In the genomic region with DNA sequence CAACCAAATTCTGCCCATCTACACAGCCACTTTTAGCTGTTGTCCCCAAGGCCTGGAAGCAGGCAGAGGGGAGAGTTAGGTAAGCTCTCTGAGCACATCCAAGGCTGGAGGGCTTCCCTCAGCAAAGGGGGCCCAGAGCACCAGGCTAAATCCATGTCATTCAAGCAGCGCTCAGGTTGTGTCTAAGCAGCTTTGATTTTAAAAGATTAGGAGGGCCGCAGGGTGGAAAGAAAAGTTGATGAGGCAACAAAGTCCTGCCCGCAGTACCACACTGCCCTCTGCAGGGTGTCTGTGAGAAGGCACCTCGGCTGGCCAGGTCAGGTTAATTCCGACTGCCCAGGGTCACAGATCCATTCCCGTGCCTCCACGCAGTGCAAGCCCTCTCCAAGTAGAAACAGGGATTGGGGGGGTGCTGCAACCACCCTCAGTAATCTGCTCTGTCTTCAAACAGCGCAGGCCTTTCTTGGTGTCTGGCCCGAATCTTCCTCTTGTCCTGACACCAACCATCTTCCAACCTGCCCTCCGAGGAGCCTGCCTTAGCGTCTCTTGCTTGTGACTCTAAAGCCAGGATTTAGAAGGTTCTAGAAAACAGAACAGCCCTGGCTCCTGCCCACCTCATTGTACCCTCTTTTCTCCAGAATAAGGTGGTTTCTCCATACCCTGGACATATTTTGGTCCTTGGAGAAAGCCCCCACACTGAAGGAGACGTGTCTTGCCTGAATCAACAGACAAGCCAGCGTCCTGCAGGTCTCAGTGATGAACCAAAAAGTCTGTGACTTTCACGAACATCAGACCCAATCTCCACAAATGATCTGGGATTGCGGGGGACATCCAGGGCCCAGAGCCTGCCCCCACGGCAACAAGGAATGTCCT, we compare ENCODE assay signal across 8 cellular contexts.
A peak's percentile ranks its signal among the peaks of the same experiment; 100 is the strongest.
DNase-seq lines count a peak whose midpoint lies in the region; ATAC-seq and TF ChIP-seq lines count a peak whose summit lies in the region.

No MANE protein-coding gene starts in this region.

- H3K4me3 ChIP-seq in mesodermal cell (ENCODE audit: extremely low read depth, insufficient read depth, low read length, poor library complexity, severe bottlenecking): no peak overlapping the region

- DNase-seq in EL: peak; percentile 74
- peak; percentile 72 for DNase-seq in HPDE6-E6E7 (ENCODE audit: extremely low spot score)
- peak; percentile 34 for DNase-seq in NOMO-1 treated with dmso at 0.1 percent for 144 hours (lab: John Stamatoyannopoulos, UW; ENCODE audit: unreplicated experiment)
- DNase-seq in activated CD8-positive, alpha-beta memory T cell treated with anti-CD3 and anti-CD28 coated beads, Interleukin-2, amount 10 ng/mL, durations not matched to agents 7 days and 5 days: peak; percentile 78
- DNase-seq in endothelial cell (ENCODE audit: low spot score): peak; percentile 93
- peak; percentile 43 for DNase-seq in stimulated activated CD8-positive, alpha-beta memory T cell treated with anti-CD3 and anti-CD28 coated beads, Interleukin-15, amount 100 ng/mL, for 24 hours (ENCODE audit: low read depth)

- no peaks in the 10 kb centered on the region for H3K27me3 Mint-ChIP-seq in activated CD8-positive, alpha-beta memory T cell treated with anti-CD3 and anti-CD28 coated beads, Interleukin-2, amount 10 ng/mL, durations not matched to agents 7 days and 5 days
- H3K27me3 Mint-ChIP-seq in endothelial cell (ENCODE audit: unreplicated experiment): peaks cover 2% of the 10 kb centered on the region

- H3K36me3 ChIP-seq in mesodermal cell (ENCODE audit: control insufficient read depth, insufficient read depth, low read length): no peaks in the 10 kb centered on the region

- CTCF ChIA-PET in activated CD8-positive, alpha-beta memory T cell treated with anti-CD3 and anti-CD28 coated beads, Interleukin-2, amount 10 ng/mL, durations not matched to agents 7 days and 5 days (lab: Charles Lee): interaction anchor here (0.6 to 2.4 kb wide), 25 partner anchors 10 to 1047 kb away, joined by 3 to 14 read pairs (median 4); a partner anchor contains a TSS

- WGBS in mesodermal cell (ENCODE audit: insufficient coverage in 2 of 2), 2 experiments: 44% methylated on average over 14 to 16 of the region's 16 CpGs

- ATAC-seq in activated CD8-positive, alpha-beta memory T cell treated with anti-CD3 and anti-CD28 coated beads, Interleukin-2, amount 10 ng/mL, durations not matched to agents 7 days and 5 days: peak; percentile 84
- ATAC-seq in HG02884 (IDR thresholded peaks at IDR 0.05; ENCODE audit: unreplicated experiment): no peak

- peak; percentile 92 for TF ChIP-seq CTCF in endothelial cell (IDR thresholded peaks at IDR 0.05; ENCODE audit: unreplicated experiment)

- peaks cover 23% of the 10 kb centered on the region for H3K4me1 ChIP-seq in mesodermal cell (ENCODE audit: control insufficient read depth, insufficient read depth, low read length, poor library complexity, severe bottlenecking)

- H3K27ac Mint-ChIP-seq in activated CD8-positive, alpha-beta memory T cell treated with anti-CD3 and anti-CD28 coated beads, Interleukin-2, amount 10 ng/mL, durations not matched to agents 7 days and 5 days: no peak overlapping the region
- no peak overlapping the region for H3K27ac Mint-ChIP-seq in endothelial cell (ENCODE audit: unreplicated experiment)

- H3K4me1 Mint-ChIP-seq in activated CD8-positive, alpha-beta memory T cell treated with anti-CD3 and anti-CD28 coated beads, Interleukin-2, amount 10 ng/mL, durations not matched to agents 7 days and 5 days: no peaks in the 10 kb centered on the region
- H3K4me1 Mint-ChIP-seq in endothelial cell (ENCODE audit: unreplicated experiment): peaks cover 9% of the 10 kb centered on the region

- H3K4me3 Mint-ChIP-seq in activated CD8-positive, alpha-beta memory T cell treated with anti-CD3 and anti-CD28 coated beads, Interleukin-2, amount 10 ng/mL, durations not matched to agents 7 days and 5 days: no peak overlapping the region
- H3K4me3 Mint-ChIP-seq in endothelial cell (ENCODE audit: unreplicated experiment): no peak overlapping the region

- H3K9me3 Mint-ChIP-seq in activated CD8-positive, alpha-beta memory T cell treated with anti-CD3 and anti-CD28 coated beads, Interleukin-2, amount 10 ng/mL, durations not matched to agents 7 days and 5 days (ENCODE audit: low read depth): no peaks in the 10 kb centered on the region
- H3K9me3 Mint-ChIP-seq in endothelial cell (ENCODE audit: unreplicated experiment): no peaks in the 10 kb centered on the region

- H3K27ac ChIP-seq in mesodermal cell (ENCODE audit: low read depth, low read length, severe bottlenecking): peak overlapping the region; percentile 85

- no peaks in the 10 kb centered on the region for H3K36me3 Mint-ChIP-seq in activated CD8-positive, alpha-beta memory T cell treated with anti-CD3 and anti-CD28 coated beads, Interleukin-2, amount 10 ng/mL, durations not matched to agents 7 days and 5 days
- no peaks in the 10 kb centered on the region for H3K36me3 Mint-ChIP-seq in endothelial cell (ENCODE audit: low read depth, unreplicated experiment)

- no peaks in the 10 kb centered on the region for H3K9me3 ChIP-seq in mesodermal cell (ENCODE audit: control insufficient read depth, low read length)

Comparison
In these comparisons a context has a peak if more than half of its experiments do, and no peak if none do; other contexts are left out.
1. DNase-seq: peak in every context shown above with its lines; median percentile 93 in endothelial cell; 78 in activated CD8-positive, alpha-beta memory T cell treated with anti-CD3 and anti-CD28 coated beads, Interleukin-2, amount 10 ng/mL, durations not matched to agents 7 days and 5 days; 74 in EL; 72 in HPDE6-E6E7; 43 in stimulated activated CD8-positive, alpha-beta memory T cell treated with anti-CD3 and anti-CD28 coated beads, Interleukin-15, amount 100 ng/mL, for 24 hours; 34 in NOMO-1 treated with dmso at 0.1 percent for 144 hours.